Comparison of ENCODE assay signal across 13 cellular contexts in genomic region chr20:14777571-14777970, GRCh38.
"Had no signal": no experiment of that assay in that cellular context is flagged by ENCODE, and none has a peak within 500 bp of the region (broad histone marks: within the 10 kb centered on the region; RNA-seq: fewer than 3 reads in every experiment).

No MANE protein-coding gene starts in this region.

- H3K27me3 ChIP-seq: pancreas, stomach, thyroid gland, uterus had no signal

- H3K9me3 ChIP-seq: pancreas, stomach, thyroid gland, uterus had no signal

- H3K4me1 ChIP-seq: pancreas, uterus had no signal

- ATAC-seq: activated CD8-positive, alpha-beta T cell treated with anti-CD3 and anti-CD28 coated beads for 36 hours; pancreas had no signal

- DNase-seq: activated CD8-positive, alpha-beta memory T cell treated with anti-CD3 and anti-CD28 coated beads, Interleukin-2, amount 50 U/mL, for 48 hours; activated CD8-positive, alpha-beta T cell treated with anti-CD3 and anti-CD28 coated beads for 36 hours; activated naive CD4-positive, alpha-beta T cell treated with Interleukin-2 at 50 U/mL for 16 hours; effector memory CD4-positive, alpha-beta T cell; immature natural killer cell; left colon; pancreas; retina; stomach; T-helper 9 cell; thyroid gland; uterus had no signal

- H3K4me3 ChIP-seq: pancreas, skin epidermis, stomach, thyroid gland, uterus had no signal

- H3K27ac ChIP-seq: pancreas, skin epidermis, stomach, thyroid gland, uterus had no signal

- H3K36me3 ChIP-seq: pancreas, stomach, thyroid gland, uterus had no signal
